ENCODE assay signal across 16 cellular contexts in genomic region chr3:72384602-72385001, GRCh38.
DNase-seq lines count a peak whose midpoint lies in the region; ATAC-seq, FAIRE-seq and TF ChIP-seq lines count a peak whose summit lies in the region.
"Had no signal": no experiment of that assay in that cellular context is flagged by ENCODE, and none has a peak within 500 bp of the region (broad histone marks: within the 10 kb centered on the region; RNA-seq: fewer than 3 reads in every experiment).

No MANE protein-coding gene starts in this region.

- intact Hi-C loops in MCF 10A (cut with micrococcal nuclease) = no loop called here
- intact Hi-C loops in breast epithelium (cut with DNase I; ENCODE audit: low total_unique reads) = no loop called here
- intact Hi-C loops in GM12878 (cut with micrococcal nuclease; ENCODE audit: unreplicated experiment) = no loop called here

- SMC1A ChIA-PET in GM12878 (lab: Charles Lee; ENCODE audit: uncharacterized antibody, unreplicated experiment) = interaction anchor here (0.6 to 1.7 kb wide), 3 partner anchors 8 to 422 kb away, joined by 4 to 6 read pairs (median 5); no protein-coding TSS in a partner anchor

- H3K9me3 ChIP-seq in breast epithelium (no peaks in the 10 kb centered on the region), GM12878 (replicated peaks; ENCODE audit: control insufficient read depth, insufficient read depth, low read length) (no peaks in the 10 kb centered on the region)
- H3K9me3 ChIP-seq: mucosa of descending colon had no signal

- H4K20me1 ChIP-seq in GM12878 (ENCODE audit: control insufficient read depth, insufficient read depth) = 0 out of 2 replicates have a peak, but pooled peaks cover 4% of the 10 kb centered on the region

- no peak overlapping the region for H3K4me3 Mint-ChIP-seq in MCF 10A (ENCODE audit: unreplicated experiment)
- H3K4me3 Mint-ChIP-seq: activated naive CD4-positive, alpha-beta T cell treated with anti-CD3 and anti-CD28 coated beads, Interleukin-2, amount 10 ng/mL, durations not matched to agents 7 days and 5 days had no signal

- POLR2A ChIA-PET in MCF 10A (lab: Yijun Ruan, JAX) (interaction anchor here (1.0 to 2.2 kb wide), 3 partner anchors 8 to 57 kb away, joined by 3 to 10 read pairs (median 3); no protein-coding TSS in a partner anchor), GM12878 (lab: Charles Lee) (interaction anchor here (0.5 to 0.9 kb wide), 3 partner anchors 8 to 201 kb away, joined by 3 to 7 read pairs (median 6); no protein-coding TSS in a partner anchor)

- ATAC-seq in GM12878 (peak; percentile 31; the same call in 1 of the 3 replicates), HG03439 (IDR thresholded peaks at IDR 0.05; ENCODE audit: unreplicated experiment) (no peak)
- ATAC-seq: left lobe of liver had no signal

- WGBS in GM12878 (ENCODE audit: insufficient coverage, insufficient replicate concordance, low lambda C conversion rate, missing lambda C conversion rate) = 36% methylated on average over 5 of the region's 5 CpGs

- H3K4me2 ChIP-seq in GM12878 (ENCODE audit: control insufficient read depth, insufficient read depth) = 0 out of 2 replicates have a peak overlapping the region, but pooled peaks have one; percentile 22

- H3K36me3 Mint-ChIP-seq in MCF 10A (ENCODE audit: insufficient read depth, unreplicated experiment) = peaks cover 3% of the 10 kb centered on the region

- BruUV-seq in MCF 10A (replicated peaks; lab: Mats Ljungman, UMichigan) (no TSS peak), GM12878 (replicated peaks; lab: Mats Ljungman, UMichigan) (no TSS peak)

- H2AFZ ChIP-seq in GM12878 (ENCODE audit: control insufficient read depth, low read depth, low read length) = no peak overlapping the region

- TF ChIP-seq EP300 in GM12878 (IDR thresholded peaks at IDR 0.05; ENCODE audit: borderline replicate concordance in 1 of 2, control insufficient read depth in 1 of 2, low read depth in 2 of 2, low read length in 2 of 2) = no peak

- TF ChIP-seq POLR2A in breast epithelium (IDR thresholded peaks at IDR 0.05) = no peak
- no peak for TF ChIP-seq POLR2A in H54 (IDR thresholded peaks at IDR 0.05; ENCODE audit: low read depth, low read length)
- TF ChIP-seq POLR2A in GM12878 (IDR thresholded peaks at IDR 0.05; ENCODE audit: low read depth, low read length) = no peak

- H3K4me3 ChIP-seq in breast epithelium (no peak overlapping the region), GM12878 (no peak overlapping the region)
- H3K4me3 ChIP-seq: mucosa of descending colon had no signal

- DNase-seq in MCF 10A (ENCODE audit: unreplicated experiment) (no peak), breast epithelium (ENCODE audit: low spot score in 2 of 2) (no peak), H54 (ENCODE audit: insufficient read length, low spot score) (no peak), GM12878 (ENCODE audit: low read depth, low spot score) (no peak), pons (ENCODE audit: low spot score) (peak; percentile 30), activated gamma-delta T cell (lab: John Stamatoyannopoulos, UW) (no peak), SKM-1 (lab: John Stamatoyannopoulos, UW; ENCODE audit: unreplicated experiment) (no peak)
- DNase-seq: activated naive CD4-positive, alpha-beta T cell treated with anti-CD3 and anti-CD28 coated beads, Interleukin-2, amount 10 ng/mL, durations not matched to agents 7 days and 5 days; brain microvascular endothelial cell; mucosa of descending colon; NCI-H1694 treated with DMSO at 0.1 percent for 48 hours; NCI-H446 treated with DMSO at 0.1 percent for 48 hours; Right ventricle myocardium superior; stimulated activated CD4-positive, alpha-beta T cell treated with anti-CD3 and anti-CD28 coated beads, Interleukin-2, amount 100 ng/mL, for 24 hours had no signal

- H3K27ac Mint-ChIP-seq in MCF 10A (ENCODE audit: low read depth, unreplicated experiment) = peak overlapping the region; percentile 21
- H3K27ac Mint-ChIP-seq: activated naive CD4-positive, alpha-beta T cell treated with anti-CD3 and anti-CD28 coated beads, Interleukin-2, amount 10 ng/mL, durations not matched to agents 7 days and 5 days had no signal

- in situ Hi-C loops in GM12878 (cut with MboI) = no loop called here

- H3K4me1 Mint-ChIP-seq in MCF 10A (ENCODE audit: insufficient read depth, unreplicated experiment) = peaks cover 32% of the 10 kb centered on the region

- H3K27me3 ChIP-seq in breast epithelium (no peaks in the 10 kb centered on the region), GM12878 (replicated peaks in 1 of 2; ENCODE audit: control insufficient read depth in 2 of 2, insufficient read depth in 2 of 2, low read length in 1 of 2) (no peaks in the 10 kb centered on the region)
- H3K27me3 ChIP-seq: brain microvascular endothelial cell had no signal

- H3K9ac ChIP-seq in GM12878 (ENCODE audit: control insufficient read depth, insufficient read depth, low read length) = no peak overlapping the region

- H3K36me3 ChIP-seq in breast epithelium (no peaks in the 10 kb centered on the region), GM12878 (ENCODE audit: control insufficient read depth in 2 of 2, insufficient read depth in 2 of 2, low read length in 1 of 2) (0 out of 4 replicates have a peak, but pooled peaks cover 0 to 4% of the 10 kb centered on the region in 2 experiments)
- H3K36me3 ChIP-seq: brain microvascular endothelial cell had no signal

- no peak overlapping the region for H3K27ac ChIP-seq in breast epithelium
- H3K27ac ChIP-seq in GM12878 (ENCODE audit: control insufficient read depth, insufficient read depth) = no peak overlapping the region
- H3K27ac ChIP-seq: brain microvascular endothelial cell had no signal

- TF ChIP-seq RAD21 in GM12878 (IDR thresholded peaks at IDR 0.05; ENCODE audit: insufficient read depth, low read depth, low read length) = no peak

- no peaks in the 10 kb centered on the region for H3K27me3 Mint-ChIP-seq in MCF 10A (ENCODE audit: insufficient read depth, unreplicated experiment)
- H3K27me3 Mint-ChIP-seq: activated naive CD4-positive, alpha-beta T cell treated with anti-CD3 and anti-CD28 coated beads, Interleukin-2, amount 10 ng/mL, durations not matched to agents 7 days and 5 days had no signal

- CTCF ChIA-PET in MCF 10A (lab: Yijun Ruan, JAX) (interaction anchor here (0.6 to 0.7 kb wide), 3 partner anchors 10 to 242 kb away, joined by 4 read pairs; no protein-coding TSS in a partner anchor), GM12878 (lab: Yijun Ruan, JAX) (interaction anchor here (0.9 kb wide), 1 partner anchor 286 kb away, joined by 4 read pairs; no protein-coding TSS in a partner anchor)

- H3K4me1 ChIP-seq in breast epithelium (no peaks in the 10 kb centered on the region), GM12878 (ENCODE audit: control insufficient read depth, insufficient read depth, low read length) (peaks cover 4% of the 10 kb centered on the region; the same call in 1 of the 2 replicates)

- no peak for TF ChIP-seq CTCF in MCF 10A (IDR thresholded peaks at IDR 0.05; ENCODE audit: unreplicated experiment)
- no peak for TF ChIP-seq CTCF in breast epithelium (IDR thresholded peaks at IDR 0.05)
- no peak for TF ChIP-seq CTCF in GM12878 (IDR thresholded peaks at IDR 0.05 in 2 of 3, conservative IDR thresholded peaks at IDR 0.05 in 1 of 3; ENCODE audit: control insufficient read depth in 2 of 3, extremely low read depth in 1 of 3, insufficient read depth in 1 of 3, low read depth in 3 of 3, low read length in 3 of 3)

- FAIRE-seq in H54 (lab: Jason Lieb, UNC) (peak; percentile 48), GM12878 (lab: Jason Lieb, UNC) (no peak)

- peaks cover 27% of the 10 kb centered on the region for H3K79me2 ChIP-seq in GM12878 (ENCODE audit: control insufficient read depth, insufficient read depth, low read length)

- no peaks in the 10 kb centered on the region for H3K9me3 Mint-ChIP-seq in MCF 10A (ENCODE audit: unreplicated experiment)
- H3K9me3 Mint-ChIP-seq: activated naive CD4-positive, alpha-beta T cell treated with anti-CD3 and anti-CD28 coated beads, Interleukin-2, amount 10 ng/mL, durations not matched to agents 7 days and 5 days had no signal

- RAD21 ChIA-PET in GM12878 (lab: Charles Lee; ENCODE audit: unreplicated experiment) = no interaction called here

TF ChIP-seq in GM12878, 131 proteins besides CTCF, POLR2A, EP300 and RAD21:
- TF ChIP-seq ETV6 (conservative IDR thresholded peaks at IDR 0.05 in 1 of 2, IDR thresholded peaks at IDR 0.05 in 1 of 2; ENCODE audit: borderline replicate concordance in 1 of 2, low read depth in 1 of 2) (peak in 1 of 2 experiments; percentile 17; a peak in 1 of 4 replicates), ZNF24 (IDR thresholded peaks at IDR 0.05) (no peak)
